In genomic region chr22:29475550-29475949, GRCh38 we compare ENCODE assay signal across 16 cellular contexts. TPM values are rescaled to one million over a fixed set of nuclear protein-coding genes. Genes with fewer than 3 reads are reported as not detected.
DNase-seq lines count a peak whose midpoint lies in the region; ATAC-seq and TF ChIP-seq lines count a peak whose summit lies in the region.
"Had no signal": no experiment of that assay in that cellular context is flagged by ENCODE, and none has a peak within 500 bp of the region (broad histone marks: within the 10 kb centered on the region; RNA-seq: fewer than 3 reads in every experiment).

No MANE protein-coding gene starts in this region.

- POLR2A ChIA-PET in OCI-LY7 (lab: Charles Lee): no interaction called here

- H3K79me2 ChIP-seq in DND-41 (ENCODE audit: insufficient read depth, low read length): no peaks in the 10 kb centered on the region
- H3K79me2 ChIP-seq in OCI-LY7 (ENCODE audit: insufficient read depth, low read depth, low read length): no peaks in the 10 kb centered on the region
- H3K79me2 ChIP-seq: hepatocyte had no signal

- TF ChIP-seq CTCF in DND-41 (IDR thresholded peaks at IDR 0.05; ENCODE audit: borderline replicate concordance, extremely low read depth, low read length, poor library complexity, severe bottlenecking) (no peak), OCI-LY7 (conservative IDR thresholded peaks at IDR 0.05; ENCODE audit: low read length) (no peak)

- H3K9ac ChIP-seq in DND-41 (ENCODE audit: low read depth, low read length): no peak overlapping the region

- peaks cover 9% of the 10 kb centered on the region; the same call in 1 of the 2 replicates for H4K20me1 ChIP-seq in DND-41 (ENCODE audit: insufficient read depth, low read length)
- H4K20me1 ChIP-seq in OCI-LY7 (ENCODE audit: insufficient read depth, low read length): no peaks in the 10 kb centered on the region

- H3K9me3 ChIP-seq in DND-41 (ENCODE audit: insufficient read depth, low read length, severe bottlenecking): no peaks in the 10 kb centered on the region
- H3K9me3 ChIP-seq in OCI-LY7 (ENCODE audit: low read length): no peaks in the 10 kb centered on the region
- H3K9me3 ChIP-seq: Caco-2, ovary had no signal

- H3K4me3 ChIP-seq in DND-41 (ENCODE audit: low read depth in 1 of 2, low read length in 2 of 2) (no peak overlapping the region), OCI-LY7 (ENCODE audit: low read depth, low read length, poor library complexity, severe bottlenecking) (peak overlapping the region; percentile 7)
- H3K4me3 ChIP-seq: hepatocyte, ovary had no signal

- no peak for ATAC-seq in DND-41 (ENCODE audit: insufficient read depth, low read depth)
- ATAC-seq in GM19372 (IDR thresholded peaks at IDR 0.05; ENCODE audit: low read depth, unreplicated experiment): peak; percentile 49
- ATAC-seq in HG03432 (IDR thresholded peaks at IDR 0.05; ENCODE audit: unreplicated experiment): peak; percentile 74

- no TSS peak for BruUV-seq in OCI-LY7 (replicated peaks; lab: Mats Ljungman, UMichigan)

- H3K4me1 ChIP-seq in DND-41 (ENCODE audit: insufficient read depth, low read length): peaks cover 15% of the 10 kb centered on the region
- H3K4me1 ChIP-seq in OCI-LY7 (ENCODE audit: insufficient read depth, low read length, poor library complexity, severe bottlenecking): peaks cover 16% of the 10 kb centered on the region

- H3K4me2 ChIP-seq in DND-41 (ENCODE audit: insufficient read depth, low read length): no peak overlapping the region
- H3K4me2 ChIP-seq in OCI-LY7 (ENCODE audit: low read length): peak overlapping the region; percentile 62
- H3K4me2 ChIP-seq: hepatocyte had no signal

- no peaks in the 10 kb centered on the region for H3K9me2 ChIP-seq in OCI-LY7 (ENCODE audit: insufficient read depth, low read length)

- peaks cover 1% of the 10 kb centered on the region for H3K27me3 ChIP-seq in DND-41 (ENCODE audit: insufficient read depth, low read length, poor library complexity)
- H3K27me3 ChIP-seq: ovary had no signal

- CTCF ChIA-PET in OCI-LY7 (lab: Charles Lee; ENCODE audit: unreplicated experiment): no interaction called here

- DNase-seq in DND-41: peak; percentile 7
- DNase-seq in OCI-LY7 (ENCODE audit: low spot score): peak; percentile 78
- no peak for DNase-seq in DMS53 treated with DMSO at 0.1 percent for 48 hours (lab: John Stamatoyannopoulos, UW; ENCODE audit: unreplicated experiment)
- no peak for DNase-seq in stimulated activated CD8-positive, alpha-beta memory T cell treated with anti-CD3 and anti-CD28 coated beads, Interleukin-4, amount 100 ng/mL, for 48 hours
- DNase-seq in GM19240 (ENCODE audit: insufficient read length, low spot score): no peak
- DNase-seq in activated gamma-delta T cell treated with Interleukin-2 at 50 U/mL for 16 hours: no peak
- DNase-seq: activated CD8-positive, alpha-beta memory T cell treated with anti-CD3 and anti-CD28 coated beads for 24 hours; Caco-2; ovary had no signal

- intact Hi-C loops in OCI-LY7 (cut with micrococcal nuclease; ENCODE audit: unreplicated experiment): no loop called here

- H2AFZ ChIP-seq in DND-41 (ENCODE audit: low read depth, low read length) (no peak overlapping the region), OCI-LY7 (ENCODE audit: low read length) (no peak overlapping the region)
- H2AFZ ChIP-seq: hepatocyte had no signal

- H3K27ac ChIP-seq in DND-41 (ENCODE audit: low read length): no peak overlapping the region
- no peak overlapping the region for H3K27ac ChIP-seq in OCI-LY7 (ENCODE audit: low read depth, low read length, poor library complexity, severe bottlenecking)
- H3K27ac ChIP-seq: hepatocyte, ovary, VCaP had no signal

- no peaks in the 10 kb centered on the region for H3K36me3 ChIP-seq in DND-41 (ENCODE audit: insufficient read depth, low read length)
- H3K36me3 ChIP-seq in OCI-LY7 (ENCODE audit: insufficient read depth, low read length): no peaks in the 10 kb centered on the region
- H3K36me3 ChIP-seq: ovary had no signal

RNA-seq across cellular contexts. Expression of gene NEFH, which starts 4.5 kb away (rescaled TPM):
- total RNA-seq in OCI-LY7 (2014; rRNA removed; shearing (Covaris generic)): not detected in 2 replicates
- total RNA-seq in OCI-LY7 (2022): not detected in 2 replicates
- total RNA-seq: Caco-2 had no signal

RNA-seq across cellular contexts. Expression of gene RFPL1, which starts 37.2 kb away (rescaled TPM):
- not detected in 2 replicates for total RNA-seq in OCI-LY7 (2014; rRNA removed; shearing (Covaris generic))
- not detected in 2 replicates for total RNA-seq in OCI-LY7 (2022)
- total RNA-seq: Caco-2, dermis microvascular lymphatic vessel endothelial cell, hepatocyte, mucosa of gallbladder, ovary, skeletal muscle tissue had no signal

Comparison
In these comparisons a context has a peak if more than half of its experiments do, and no peak if none do; other contexts are left out.
1. DNase-seq: peak in DND-41 (single experiment) and OCI-LY7 (single experiment); none in DMS53 treated with DMSO at 0.1 percent for 48 hours (single experiment), stimulated activated CD8-positive, alpha-beta memory T cell treated with anti-CD3 and anti-CD28 coated beads, Interleukin-4, amount 100 ng/mL, for 48 hours (single experiment), GM19240 (single experiment) and activated gamma-delta T cell treated with Interleukin-2 at 50 U/mL for 16 hours (single experiment).